ENCODE assay signal across 23 cellular contexts in the genomic region with DNA sequence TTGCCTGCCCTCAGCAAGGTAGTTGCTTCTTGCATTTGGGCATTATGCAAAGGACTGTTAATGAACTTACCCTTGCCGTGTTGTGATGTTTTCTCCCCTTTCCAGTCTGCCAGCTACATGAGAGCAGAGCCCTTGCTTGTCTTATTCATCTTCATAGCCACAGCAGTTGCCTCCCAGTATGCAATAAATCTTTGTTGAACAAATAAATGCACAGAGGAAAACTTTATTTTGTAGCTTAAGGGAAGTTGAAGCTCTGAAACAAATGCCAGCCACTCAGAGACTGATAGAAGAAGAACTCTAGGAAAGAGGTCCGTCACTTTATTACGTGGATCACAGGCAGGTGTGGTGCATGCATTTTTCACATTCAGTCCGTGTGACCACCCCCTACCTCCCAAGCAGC.
"Had no signal": no experiment of that assay in that cellular context is flagged by ENCODE, and none has a peak within 500 bp of the region (broad histone marks: within the 10 kb centered on the region; RNA-seq: fewer than 3 reads in every experiment).

No MANE protein-coding gene starts in this region.

- H3K27me3 Mint-ChIP-seq: brain had no signal

- H3K4me3 ChIP-seq: Peyer's patch, SJSA1 had no signal

- H3K4me1 ChIP-seq: SJSA1 had no signal

- H3K9me3 ChIP-seq: Peyer's patch, SJSA1 had no signal

- ATAC-seq: activated CD8-positive, alpha-beta memory T cell treated with anti-CD3 and anti-CD28 coated beads, Interleukin-2, amount 10 ng/mL, durations not matched to agents 7 days and 5 days; activated naive CD4-positive, alpha-beta T cell treated with anti-CD3 and anti-CD28 coated beads, Interleukin-2, amount 50 U/mL, for 72 hours; SK-N-SH treated with all-trans-retinoic acid at 6 μM for 48 hours had no signal

- H3K27me3 ChIP-seq: Peyer's patch, SJSA1 had no signal

- H3K9me3 Mint-ChIP-seq: activated naive CD4-positive, alpha-beta T cell treated with anti-CD3 and anti-CD28 coated beads, Interleukin-2, amount 50 U/mL, for 72 hours; activated T-cell treated with anti-CD3 and anti-CD28 coated beads, Interleukin-2, amount 50 U/mL, for 24 hours; brain; central memory CD8-positive, alpha-beta T cell had no signal

- H3K4me3 Mint-ChIP-seq: activated CD8-positive, alpha-beta memory T cell treated with anti-CD3 and anti-CD28 coated beads, Interleukin-2, amount 10 ng/mL, durations not matched to agents 7 days and 5 days; activated T-cell treated with anti-CD3 and anti-CD28 coated beads, Interleukin-2, amount 50 U/mL, for 24 hours; brain; central memory CD8-positive, alpha-beta T cell had no signal

- DNase-seq: activated CD4-positive, alpha-beta T cell treated with anti-CD3 and anti-CD28 coated beads for 48 hours; activated CD4-positive, alpha-beta T cell treated with anti-CD3 and anti-CD28 coated beads, Interleukin-2, amount 50 U/mL, for 48 hours; activated CD8-positive, alpha-beta memory T cell treated with anti-CD3 and anti-CD28 coated beads, Interleukin-2, amount 10 ng/mL, durations not matched to agents 7 days and 5 days; activated effector memory CD4-positive, alpha-beta T cell treated with anti-CD3 and anti-CD28 coated beads, Interleukin-2, amount 50 U/mL, for 16 hours; activated naive CD4-positive, alpha-beta T cell treated with Interleukin-2 at 50 U/mL for 16 hours; activated T-cell treated with anti-CD3 and anti-CD28 coated beads, Interleukin-2, amount 50 U/mL, for 24 hours; KG1; MM.1S; NCI-H1105; NCI-H1436; NCI-H187; NCI-H510A treated with DMSO at 0.1 percent for 48 hours; NK-92 treated with Interleukin-12 subunit alpha and Interleukin-12 subunit beta, amount 100 ng/mL, for 24 hours; Peyer's patch; SHP77; T-helper 2 cell; T1000 had no signal

- H3K27ac Mint-ChIP-seq: activated CD8-positive, alpha-beta memory T cell treated with anti-CD3 and anti-CD28 coated beads, Interleukin-2, amount 10 ng/mL, durations not matched to agents 7 days and 5 days; activated naive CD4-positive, alpha-beta T cell treated with anti-CD3 and anti-CD28 coated beads, Interleukin-2, amount 50 U/mL, for 72 hours; activated T-cell treated with anti-CD3 and anti-CD28 coated beads, Interleukin-2, amount 50 U/mL, for 24 hours; brain had no signal

- H3K36me3 ChIP-seq: Peyer's patch, SJSA1 had no signal

- H3K36me3 Mint-ChIP-seq: activated naive CD4-positive, alpha-beta T cell treated with anti-CD3 and anti-CD28 coated beads, Interleukin-2, amount 50 U/mL, for 72 hours; brain had no signal

- H3K27ac ChIP-seq: RWPE1, SJSA1 had no signal
